Comparison of ENCODE assay signal across 24 cellular contexts in the genomic region with DNA sequence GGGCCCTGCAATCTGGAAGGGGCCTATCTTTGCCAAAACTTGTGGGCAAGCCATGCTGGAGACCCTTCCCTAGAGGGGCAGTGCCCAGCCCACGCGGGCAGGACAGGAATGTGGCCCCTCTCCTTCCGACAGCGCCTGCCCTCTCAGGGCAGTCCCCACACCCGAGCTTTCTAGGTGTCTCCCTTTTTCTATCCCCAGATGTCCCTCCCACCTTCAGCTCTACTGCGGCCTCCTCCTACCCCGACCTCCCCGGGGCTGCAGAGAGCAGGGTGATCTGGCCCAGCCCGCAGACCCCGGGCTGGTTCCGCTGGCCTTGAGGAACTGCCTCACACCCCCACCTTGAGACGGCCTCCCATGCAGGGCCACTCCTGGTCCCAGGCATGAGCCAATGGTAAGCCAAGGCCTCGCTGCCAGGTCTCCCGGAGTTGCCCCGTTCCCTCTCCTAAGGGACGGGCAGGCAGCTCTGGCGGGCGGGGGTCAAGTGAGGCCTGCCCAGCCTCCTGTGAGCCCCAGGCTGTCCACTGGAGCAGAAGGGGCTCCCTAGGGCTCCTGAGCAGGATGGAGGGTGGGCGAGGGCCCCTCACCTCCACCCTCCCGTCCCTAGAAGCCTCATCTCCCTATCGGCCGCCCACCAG. TPM values are rescaled to one million over a fixed set of nuclear protein-coding genes. Genes with fewer than 3 reads are reported as not detected.
DNase-seq lines count a peak whose midpoint lies in the region; ATAC-seq, FAIRE-seq and TF ChIP-seq lines count a peak whose summit lies in the region.
"Had no signal": no experiment of that assay in that cellular context is flagged by ENCODE, and none has a peak within 500 bp of the region (broad histone marks: within the 10 kb centered on the region; RNA-seq: fewer than 3 reads in every experiment).

No MANE protein-coding gene starts in this region.

- WGBS in right cardiac atrium = 93% methylated on average over 22 of the region's 22 CpGs
- 95% methylated on average over 22 of the region's 22 CpGs; no CpG with 5 or more reads in 1 of the 2 donors for WGBS in transverse colon (ENCODE audit: low coverage in 1 of 2), 2 donors

- H3K36me3 ChIP-seq in left ventricle myocardium inferior (peaks cover 24% of the 10 kb centered on the region), kidney (ENCODE audit: control insufficient read depth in 1 of 2, insufficient read depth in 2 of 2, low read length in 2 of 2) (peaks cover 3 to 10% of the 10 kb centered on the region in 2 donors), transverse colon (no peaks in the 10 kb centered on the region)
- H3K36me3 ChIP-seq: BE2C, cardiac muscle cell, upper lobe of left lung had no signal

- H3K27me3 ChIP-seq in right cardiac atrium (ENCODE audit: control insufficient read depth, insufficient read depth) = no peaks in the 10 kb centered on the region
- no peaks in the 10 kb centered on the region for H3K27me3 ChIP-seq in left ventricle myocardium inferior (ENCODE audit: low read depth)
- H3K27me3 ChIP-seq in transverse colon = no peaks in the 10 kb centered on the region
- H3K27me3 ChIP-seq: BE2C, cardiac muscle cell, upper lobe of left lung had no signal

- no peak for TF ChIP-seq POLR2A in transverse colon (IDR thresholded peaks at IDR 0.05)

- ATAC-seq in right cardiac atrium (peak; percentile 18 to 20), GM18868 (IDR thresholded peaks at IDR 0.05; ENCODE audit: unreplicated experiment) (no peak)
- ATAC-seq: activated CD4-positive, CD25-positive, alpha-beta regulatory T cell treated with anti-CD3 and anti-CD28 coated beads, Interleukin-2, amount 50 U/mL, for 24 hours had no signal

- TF ChIP-seq EP300 in transverse colon (IDR thresholded peaks at IDR 0.05; ENCODE audit: low read depth) = no peak

- H3K9me3 ChIP-seq in right cardiac atrium (ENCODE audit: control insufficient read depth, low read length) = no peaks in the 10 kb centered on the region
- H3K9me3 ChIP-seq in left ventricle myocardium inferior (replicated peaks) = no peaks in the 10 kb centered on the region
- no peaks in the 10 kb centered on the region for H3K9me3 ChIP-seq in kidney (ENCODE audit: control insufficient read depth in 1 of 2, low read length in 2 of 2)
- no peaks in the 10 kb centered on the region for H3K9me3 ChIP-seq in transverse colon
- H3K9me3 ChIP-seq: BE2C, upper lobe of left lung had no signal

- FAIRE-seq in kidney (lab: Jason Lieb, UNC) = no peak
- FAIRE-seq: islet of Langerhans had no signal

- intact Hi-C loops in right cardiac atrium (cut with DNase I) (no loop called here), left ventricle myocardium inferior (cut with micrococcal nuclease) (no loop called here), kidney (cut with DNase I) (no loop called here), transverse colon (cut with DNase I; ENCODE audit: low total_unique reads) (no loop called here)

- no peak overlapping the region for H3K9ac ChIP-seq in kidney (ENCODE audit: low read length in 2 of 2)

- H3K4me1 ChIP-seq in right cardiac atrium (ENCODE audit: control insufficient read depth, insufficient read depth, low read length) = no peaks in the 10 kb centered on the region
- H3K4me1 ChIP-seq in left ventricle myocardium inferior = peaks cover 18% of the 10 kb centered on the region
- peaks cover 24 to 34% of the 10 kb centered on the region in 2 donors for H3K4me1 ChIP-seq in kidney (ENCODE audit: control insufficient read depth in 1 of 2, insufficient read depth in 1 of 2, low read depth in 1 of 2, low read length in 2 of 2)
- H3K4me1 ChIP-seq in transverse colon = peaks cover 13 to 29% (median 25%) of the 10 kb centered on the region in 4 donors
- H3K4me1 ChIP-seq: BE2C had no signal

- TF ChIP-seq CTCF in left ventricle myocardium inferior (IDR thresholded peaks at IDR 0.05; ENCODE audit: borderline replicate concordance) (no peak), VCaP (conservative IDR thresholded peaks at IDR 0.05) (no peak), kidney (IDR thresholded peaks at IDR 0.05; ENCODE audit: borderline replicate concordance, extremely low read depth, insufficient read depth) (no peak), transverse colon (IDR thresholded peaks at IDR 0.05) (no peak)

- DNase-seq in right cardiac atrium (peak in 2 of 3 donors; percentile 36 to 45), left ventricle myocardium inferior (no peak), kidney (peak; percentile 78), transverse colon (no peak), NAMALWA (ENCODE audit: low spot score) (no peak), NCI-H82 (lab: John Stamatoyannopoulos, UW) (no peak)
- DNase-seq: activated CD8-positive, alpha-beta memory T cell treated with anti-CD3 and anti-CD28 coated beads for 24 hours; activated effector memory CD4-positive, alpha-beta T cell treated with Interleukin-2 at 50 U/mL for 16 hours; anterior cingulate cortex; BE2C; dermis blood vessel endothelial cell; NCI-H1092; NCI-H187; NCI-H69; nucleus accumbens; stimulated activated CD4-positive, alpha-beta T cell treated with anti-CD3 and anti-CD28 coated beads, Interleukin-2, amount 100 ng/mL, for 24 hours; SW 1271 had no signal

- in situ Hi-C loops in transverse colon (cut with MboI; ENCODE audit: low pct_ligation_motif_present in 1 of 4, low pct_unique_long_range_greater_than_20kb in 1 of 4, low sequenced_read_pairs in 3 of 4) = no loop called here

- no peak overlapping the region for H3K27ac ChIP-seq in right cardiac atrium (ENCODE audit: low read length)
- no peak overlapping the region for H3K27ac ChIP-seq in left ventricle myocardium inferior (replicated peaks)
- H3K27ac ChIP-seq in VCaP = peak overlapping the region; percentile 65
- H3K27ac ChIP-seq in kidney (ENCODE audit: low read depth in 2 of 2, low read length in 2 of 2) = no peak overlapping the region
- peak overlapping the region in 3 of 4 donors; percentile 76 to 83 (median 79) for H3K27ac ChIP-seq in transverse colon

- H3K4me3 ChIP-seq in right cardiac atrium (ENCODE audit: low read length) = no peak overlapping the region
- H3K4me3 ChIP-seq in left ventricle myocardium inferior = no peak overlapping the region
- no peak overlapping the region for H3K4me3 ChIP-seq in kidney (ENCODE audit: low read length in 2 of 2)
- no peak overlapping the region for H3K4me3 ChIP-seq in transverse colon
- H3K4me3 ChIP-seq: cardiac muscle cell, smooth muscle cell, upper lobe of left lung had no signal

RNA-seq across cellular contexts. Expression of gene KLF2, which starts 39.7 kb away (rescaled TPM):
- total RNA-seq in right cardiac atrium (10 to 100 TPM; 53.3 to 73.5 (median 68.1) TPM), left ventricle myocardium inferior (65.2 TPM), kidney (131 TPM), transverse colon (10 to 100 TPM; 19.9 to 74.4 (median 48.9) TPM)
- polyA plus RNA-seq in right cardiac atrium (30.9 TPM), kidney (ENCODE audit: insufficient read depth, low read depth, low replicate concordance) (114 TPM)

Comparison
In these comparisons a context has a peak if more than half of its experiments do, and no peak if none do; other contexts are left out.
1. DNase-seq: peak in right cardiac atrium (2 of 3) and kidney (single experiment); none in left ventricle myocardium inferior (single experiment), transverse colon (single experiment), NAMALWA (single experiment) and NCI-H82 (single experiment).
2. H3K27ac ChIP-seq: peak in VCaP (single experiment) and transverse colon (3 of 4); none in right cardiac atrium (single experiment), left ventricle myocardium inferior (single experiment) and kidney (0 of 2).